9 cellular contexts compared by ENCODE assay signal in genomic region chr15:64845183-64845611, GRCh38. TPM values are rescaled to one million over a fixed set of nuclear protein-coding genes. Genes with fewer than 3 reads are reported as not detected.
DNase-seq lines count a peak whose midpoint lies in the region; FAIRE-seq and TF ChIP-seq lines count a peak whose summit lies in the region.
"Had no signal": no experiment of that assay in that cellular context is flagged by ENCODE, and none has a peak within 500 bp of the region (broad histone marks: within the 10 kb centered on the region; RNA-seq: fewer than 3 reads in every experiment).

No MANE protein-coding gene starts in this region.

- peaks cover 12% of the 10 kb centered on the region; the same call in 1 of the 2 replicates for H4K20me1 ChIP-seq in Karpas-422 (ENCODE audit: insufficient read depth, low read depth, low read length)

- DNase-seq in AG20443 (ENCODE audit: low spot score) (peak; percentile 40), Karpas-422 (no peak), cortex of kidney (lab: John Stamatoyannopoulos, UW) (peak; percentile 23), myocyte (ENCODE audit: low read depth) (peak; percentile 59), frontal cortex (ENCODE audit: low spot score in 2 of 2) (no peak), mesothelial cell of epicardium (ENCODE audit: low spot score in 2 of 2, unreplicated experiment in 2 of 2) (no peak), COLO668 (lab: John Stamatoyannopoulos, UW; ENCODE audit: unreplicated experiment) (no peak)
- DNase-seq in activated naive CD4-positive, alpha-beta T cell treated with anti-CD3 and anti-CD28 coated beads, Interleukin-2, amount 50 U/mL, for 16 hours: no peak
- DNase-seq: NCI-H526 treated with DMSO at 0.1 percent for 48 hours had no signal

- H2AFZ ChIP-seq in Karpas-422 (ENCODE audit: low read length): no peak overlapping the region

- peaks cover 44% of the 10 kb centered on the region for H3K4me1 Mint-ChIP-seq in mesothelial cell of epicardium

- H3K9ac ChIP-seq in Karpas-422 (ENCODE audit: low read length): peak overlapping the region; percentile 85

- no peaks in the 10 kb centered on the region for H3K27me3 Mint-ChIP-seq in mesothelial cell of epicardium (ENCODE audit: low read depth)

- H3K9me3 ChIP-seq in Karpas-422 (ENCODE audit: low read length): no peaks in the 10 kb centered on the region

- peaks cover 53% of the 10 kb centered on the region for H3K79me2 ChIP-seq in Karpas-422 (ENCODE audit: low read length)

- no peak overlapping the region for H3K27ac Mint-ChIP-seq in mesothelial cell of epicardium

- no peak for TF ChIP-seq CTCF in mesothelial cell of epicardium (IDR thresholded peaks at IDR 0.05; ENCODE audit: unreplicated experiment)

- no peaks in the 10 kb centered on the region for H3K27me3 ChIP-seq in Karpas-422 (ENCODE audit: low read length)

- peak overlapping the region; percentile 80; the same call in 1 of the 2 replicates for H3K4me3 ChIP-seq in Karpas-422 (ENCODE audit: low read length)

- peaks cover 77% of the 10 kb centered on the region for H3K4me1 ChIP-seq in Karpas-422 (ENCODE audit: low read length)

- peak overlapping the region; percentile 78 for H3K27ac ChIP-seq in Karpas-422 (ENCODE audit: low read length)

- no peak overlapping the region for H3K4me3 Mint-ChIP-seq in mesothelial cell of epicardium

- peaks cover 6% of the 10 kb centered on the region; the same call in 1 of the 2 replicates for H3K36me3 ChIP-seq in Karpas-422 (ENCODE audit: insufficient read depth, low read length)

- peak overlapping the region; percentile 79 for H3K4me2 ChIP-seq in Karpas-422 (ENCODE audit: low read depth, low read length, poor library complexity, severe bottlenecking)

- H3K9me3 Mint-ChIP-seq in mesothelial cell of epicardium: no peaks in the 10 kb centered on the region

- no peak for FAIRE-seq in frontal cortex (lab: Jason Lieb, UNC)

- no peaks in the 10 kb centered on the region for H3K36me3 Mint-ChIP-seq in mesothelial cell of epicardium

- no peaks in the 10 kb centered on the region for H3K9me2 ChIP-seq in Karpas-422 (replicated peaks; ENCODE audit: insufficient read depth, low read length)

RNA-seq across cellular contexts. Expression of gene PLEKHO2, which starts 3.5 kb away (rescaled TPM):
- 10.1 and 18.0 TPM in 2 replicates for total RNA-seq in Karpas-422 (2014; rRNA removed; shearing (Covaris generic); ENCODE audit: low replicate concordance)
- total RNA-seq in myocyte (21.6 and 23.9 TPM in 2 replicates), frontal cortex (4.5 TPM), mesothelial cell of epicardium (8.7 to 9.8 TPM (median 8.8 TPM) in 3 replicates)
- polyA plus RNA-seq in myocyte (2012): 28.5 TPM

RNA-seq across cellular contexts. Expression of gene PIF1, which starts 19.8 kb away (rescaled TPM):
- 18.6 and 60.0 TPM in 2 replicates for total RNA-seq in Karpas-422 (2014; rRNA removed; shearing (Covaris generic); ENCODE audit: low replicate concordance)
- 8.9 and 13.5 TPM in 2 replicates for total RNA-seq in myocyte
- polyA plus RNA-seq in myocyte (2012): 7.4 TPM
- 0.82 TPM for total RNA-seq in frontal cortex
- total RNA-seq in mesothelial cell of epicardium: 10.8 to 12.4 TPM (median 10.8 TPM) in 3 replicates

Comparison
In these comparisons a context has a peak if more than half of its experiments do, and no peak if none do; other contexts are left out.
1. DNase-seq: peak in AG20443 (single experiment), cortex of kidney (single experiment) and myocyte (single experiment); none in Karpas-422 (single experiment), frontal cortex (0 of 2), mesothelial cell of epicardium (0 of 2), COLO668 (single experiment) and activated naive CD4-positive, alpha-beta T cell treated with anti-CD3 and anti-CD28 coated beads, Interleukin-2, amount 50 U/mL, for 16 hours (single experiment).